ENCODE assay signal across 26 cellular contexts in genomic region chr16:65154321-65154720, GRCh38. TPM values are rescaled to one million over a fixed set of nuclear protein-coding genes. Genes with fewer than 3 reads are reported as not detected.
DNase-seq lines count a peak whose midpoint lies in the region; ATAC-seq and TF ChIP-seq lines count a peak whose summit lies in the region.
"Had no signal": no experiment of that assay in that cellular context is flagged by ENCODE, and none has a peak within 500 bp of the region (broad histone marks: within the 10 kb centered on the region; RNA-seq: fewer than 3 reads in every experiment).

No MANE protein-coding gene starts in this region.

- H2BK5ac ChIP-seq in mesenchymal stem cell (ENCODE audit: low read depth, low read length, poor library complexity, severe bottlenecking), result no peak overlapping the region

- no peak overlapping the region for H4K91ac ChIP-seq in mesenchymal stem cell (ENCODE audit: low read length)

- H3K27ac ChIP-seq in mesenchymal stem cell (ENCODE audit: low read length, poor library complexity, severe bottlenecking), result no peak overlapping the region
- no peak overlapping the region for H3K27ac ChIP-seq in substantia nigra (ENCODE audit: low read depth, low read length, poor library complexity, severe bottlenecking)
- H3K27ac ChIP-seq in coronary artery, result no peak overlapping the region
- H3K27ac ChIP-seq: breast epithelium, colonic mucosa, hepatocyte, tibial artery had no signal

- H4K8ac ChIP-seq in mesenchymal stem cell (ENCODE audit: low read length), result no peak overlapping the region

- no peak for ATAC-seq in GM18511 (IDR thresholded peaks at IDR 0.05; ENCODE audit: unreplicated experiment)
- ATAC-seq: HCT116; HepG2; left colon; natural killer cell; stimulated activated naive CD8-positive, alpha-beta T cell treated with anti-CD3 and anti-CD28 coated beads, Interleukin-15, Interleukin-2, amounts not matched to agents 100 U/mL and 50 U/mL, for 24 hours had no signal

- no peak overlapping the region for H2BK15ac ChIP-seq in mesenchymal stem cell (ENCODE audit: low read depth, poor library complexity, severe bottlenecking)

- no peak overlapping the region for H3K4me2 ChIP-seq in mesenchymal stem cell (ENCODE audit: low read length, poor library complexity, severe bottlenecking)
- H3K4me2 ChIP-seq: hepatocyte, smooth muscle cell had no signal

- H2BK12ac ChIP-seq in mesenchymal stem cell (ENCODE audit: low read length in 2 of 2), result no peak overlapping the region

- 25% methylated on average over 3 of the region's 3 CpGs for WGBS in mesenchymal stem cell

- no peak overlapping the region for H3K4ac ChIP-seq in mesenchymal stem cell (ENCODE audit: low read depth in 1 of 2, low read length in 2 of 2)

- no peaks in the 10 kb centered on the region for H3K79me1 ChIP-seq in mesenchymal stem cell (replicated peaks; ENCODE audit: low read length, poor library complexity, severe bottlenecking)

- DNase-seq in Daoy (ENCODE audit: low read depth) (peak; percentile 15), fibroblast of villous mesenchyme (ENCODE audit: low read depth) (no peak), mesenchymal stem cell (peak; percentile 11), substantia nigra (lab: John Stamatoyannopoulos, UW) (no peak), RPMI8226 (no peak), coronary artery (ENCODE audit: low spot score) (no peak)
- DNase-seq: activated CD4-positive, alpha-beta T cell treated with anti-CD3 and anti-CD28 coated beads, Interleukin-2, amount 10 ng/mL, durations not matched to agents 7 days and 5 days; activated naive CD8-positive, alpha-beta T cell treated with anti-CD3 and anti-CD28 coated beads, Interleukin-2, amount 10 ng/mL, durations not matched to agents 7 days and 5 days; colonic mucosa; DMS79 treated with DMSO at 0.1 percent for 48 hours; left colon; natural killer cell; NCI-H69; SIG-M5; stimulated activated CD4-positive, alpha-beta T cell treated with anti-CD3 and anti-CD28 coated beads, Interleukin-2, amount 100 ng/mL, for 48 hours; stimulated activated naive CD8-positive, alpha-beta T cell treated with anti-CD3 and anti-CD28 coated beads, Interleukin-15, Interleukin-2, amounts not matched to agents 100 U/mL and 50 U/mL, for 24 hours; tibial artery had no signal

- H3K18ac ChIP-seq in mesenchymal stem cell (ENCODE audit: low read depth in 1 of 2, low read length in 2 of 2), result no peak overlapping the region

- no peak overlapping the region for H3K23ac ChIP-seq in mesenchymal stem cell (ENCODE audit: low read length in 2 of 2)

- no peak overlapping the region for H3K4me3 ChIP-seq in fibroblast of villous mesenchyme (ENCODE audit: low read depth, low read length)
- no peak overlapping the region for H3K4me3 ChIP-seq in mesenchymal stem cell (ENCODE audit: insufficient read depth in 1 of 2, low read depth in 1 of 2, low read length in 2 of 2)
- H3K4me3 ChIP-seq in coronary artery, result no peak overlapping the region
- H3K4me3 ChIP-seq: breast epithelium, colonic mucosa, hepatocyte, smooth muscle cell, tibial artery had no signal

- no peak overlapping the region for H3K9ac ChIP-seq in mesenchymal stem cell (ENCODE audit: low read length)

- H3K4me1 ChIP-seq in mesenchymal stem cell (ENCODE audit: control insufficient read depth, insufficient read depth, low read depth, low read length), result no peaks in the 10 kb centered on the region
- H3K4me1 ChIP-seq: breast epithelium, colonic mucosa, tibial artery had no signal

- no peak overlapping the region for H3K14ac ChIP-seq in mesenchymal stem cell (ENCODE audit: low read length in 2 of 2)

- no peak overlapping the region for H2AFZ ChIP-seq in mesenchymal stem cell (ENCODE audit: low read depth, low read length)
- H2AFZ ChIP-seq: hepatocyte had no signal

- H3K36me3 ChIP-seq in mesenchymal stem cell (ENCODE audit: control insufficient read depth in 1 of 2, insufficient read depth in 2 of 2, low read depth in 1 of 2, low read length in 2 of 2), result no peaks in the 10 kb centered on the region
- H3K36me3 ChIP-seq: breast epithelium, colonic mucosa, tibial artery had no signal

- peak; percentile 17 for TF ChIP-seq CTCF in fibroblast of villous mesenchyme (IDR thresholded peaks at IDR 0.05; ENCODE audit: insufficient read depth, low read depth, low read length)
- no peak for TF ChIP-seq CTCF in coronary artery (IDR thresholded peaks at IDR 0.05)

- H2AK5ac ChIP-seq in mesenchymal stem cell (ENCODE audit: low read length, severe bottlenecking), result no peak overlapping the region

- no peaks in the 10 kb centered on the region for H3K9me3 ChIP-seq in mesenchymal stem cell (ENCODE audit: control insufficient read depth, low read length)
- H3K9me3 ChIP-seq: breast epithelium, colonic mucosa, tibial artery had no signal

- no peaks in the 10 kb centered on the region for H3K27me3 ChIP-seq in mesenchymal stem cell (ENCODE audit: control insufficient read depth in 1 of 2, insufficient read depth in 1 of 2, low read length in 2 of 2)
- H3K27me3 ChIP-seq: breast epithelium, colonic mucosa, hepatocyte, tibial artery had no signal

- H2BK120ac ChIP-seq in mesenchymal stem cell (ENCODE audit: low read depth, low read length), result no peak overlapping the region

TF ChIP-seq in PFSK-1, 5 proteins besides CTCF, POLR2A, EP300 and RAD21:
- TF ChIP-seq, protein P1, sequence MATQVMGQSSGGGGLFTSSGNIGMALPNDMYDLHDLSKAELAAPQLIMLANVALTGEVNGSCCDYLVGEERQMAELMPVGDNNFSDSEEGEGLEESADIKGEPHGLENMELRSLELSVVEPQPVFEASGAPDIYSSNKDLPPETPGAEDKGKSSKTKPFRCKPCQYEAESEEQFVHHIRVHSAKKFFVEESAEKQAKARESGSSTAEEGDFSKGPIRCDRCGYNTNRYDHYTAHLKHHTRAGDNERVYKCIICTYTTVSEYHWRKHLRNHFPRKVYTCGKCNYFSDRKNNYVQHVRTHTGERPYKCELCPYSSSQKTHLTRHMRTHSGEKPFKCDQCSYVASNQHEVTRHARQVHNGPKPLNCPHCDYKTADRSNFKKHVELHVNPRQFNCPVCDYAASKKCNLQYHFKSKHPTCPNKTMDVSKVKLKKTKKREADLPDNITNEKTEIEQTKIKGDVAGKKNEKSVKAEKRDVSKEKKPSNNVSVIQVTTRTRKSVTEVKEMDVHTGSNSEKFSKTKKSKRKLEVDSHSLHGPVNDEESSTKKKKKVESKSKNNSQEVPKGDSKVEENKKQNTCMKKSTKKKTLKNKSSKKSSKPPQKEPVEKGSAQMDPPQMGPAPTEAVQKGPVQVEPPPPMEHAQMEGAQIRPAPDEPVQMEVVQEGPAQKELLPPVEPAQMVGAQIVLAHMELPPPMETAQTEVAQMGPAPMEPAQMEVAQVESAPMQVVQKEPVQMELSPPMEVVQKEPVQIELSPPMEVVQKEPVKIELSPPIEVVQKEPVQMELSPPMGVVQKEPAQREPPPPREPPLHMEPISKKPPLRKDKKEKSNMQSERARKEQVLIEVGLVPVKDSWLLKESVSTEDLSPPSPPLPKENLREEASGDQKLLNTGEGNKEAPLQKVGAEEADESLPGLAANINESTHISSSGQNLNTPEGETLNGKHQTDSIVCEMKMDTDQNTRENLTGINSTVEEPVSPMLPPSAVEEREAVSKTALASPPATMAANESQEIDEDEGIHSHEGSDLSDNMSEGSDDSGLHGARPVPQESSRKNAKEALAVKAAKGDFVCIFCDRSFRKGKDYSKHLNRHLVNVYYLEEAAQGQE (IDR thresholded peaks at IDR 0.05; ENCODE audit: insufficient read depth in 1 of 2, low read depth in 2 of 2, low read length in 2 of 2), result peak; percentile 52 to 89; a peak in 3 of 4 replicates
- no peak for TF ChIP-seq TAF1 (IDR thresholded peaks at IDR 0.05; ENCODE audit: borderline replicate concordance, insufficient read depth, low read length)

RNA-seq across cellular contexts. Expression of gene CDH11, which starts 32.5 kb away (rescaled TPM):
- total RNA-seq in Daoy (2014; rRNA removed; shearing (Covaris generic)), result 46.9 and 74.5 TPM in 2 replicates
- polyA plus RNA-seq in PFSK-1 (2012; ENCODE audit: insufficient read length, low read depth), result 71.8 TPM
- 265 and 290 TPM in 2 replicates for total RNA-seq in fibroblast of villous mesenchyme
- polyA plus RNA-seq in mesenchymal stem cell (2013, experiment 1 of 2), result 237 TPM
- 227 TPM for polyA plus RNA-seq in mesenchymal stem cell (2013, experiment 2 of 2)
- total RNA-seq: activated CD4-positive, alpha-beta T cell treated with anti-CD3 and anti-CD28 coated beads, Interleukin-2, amount 10 ng/mL, durations not matched to agents 7 days and 5 days; activated naive CD8-positive, alpha-beta T cell treated with anti-CD3 and anti-CD28 coated beads, Interleukin-2, amount 10 ng/mL, durations not matched to agents 7 days and 5 days; activated T-helper 2 cell treated with anti-CD3 and anti-CD28 coated beads, Interferon-gamma antibody, Interleukin-2, Interleukin-4, amounts not matched to agents 10 μg/mL and 5 μg/mL and 100 μg/mL, durations not matched to agents 14 hours and 24 hours and 36 hours; HepG2; natural killer cell; OCI-LY7 had no signal
- polyA plus RNA-seq: HepG2 had no signal

Comparison
In these comparisons a context has a peak if more than half of its experiments do, and no peak if none do; other contexts are left out.
1. DNase-seq: peak in Daoy (single experiment) and mesenchymal stem cell (single experiment); none in fibroblast of villous mesenchyme (single experiment), substantia nigra (0 of 49), RPMI8226 (single experiment) and coronary artery (single experiment).